Comparison of ENCODE assay signal across 20 cellular contexts in the genomic region with DNA sequence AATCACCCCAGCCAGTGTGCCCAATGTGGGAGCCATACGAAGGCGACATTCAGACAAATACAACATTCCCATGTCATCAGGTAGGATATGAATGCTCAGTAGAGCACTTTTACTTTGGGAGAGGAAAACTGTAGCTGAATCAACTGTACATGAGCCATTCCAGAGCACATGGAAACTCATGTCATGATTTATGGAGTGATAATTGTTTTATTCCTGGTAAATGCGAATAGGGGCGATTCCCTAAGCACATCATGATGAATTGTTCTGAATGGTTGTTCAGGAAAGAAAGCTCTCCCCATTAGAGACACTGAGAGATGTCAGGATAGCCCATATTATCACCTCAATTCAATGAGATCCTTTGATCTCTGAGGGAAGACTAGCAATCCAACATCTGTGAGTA.
"Had no signal": no experiment of that assay in that cellular context is flagged by ENCODE, and none has a peak within 500 bp of the region (broad histone marks: within the 10 kb centered on the region; RNA-seq: fewer than 3 reads in every experiment).

No MANE protein-coding gene starts in this region.

- H3K36me3 ChIP-seq: adrenal gland, ascending aorta, colonic mucosa, heart right ventricle, lower lobe of right lung, spleen, uterus had no signal

- H3K27ac ChIP-seq: adrenal gland, ascending aorta, colonic mucosa, dorsolateral prefrontal cortex, esophagus squamous epithelium, heart right ventricle, lower lobe of right lung, spleen, testis, uterus had no signal

- H3K4me1 ChIP-seq: adrenal gland, ascending aorta, colonic mucosa, lower lobe of right lung, spleen, testis, uterus had no signal

- DNase-seq: activated CD8-positive, alpha-beta memory T cell treated with anti-CD3 and anti-CD28 coated beads for 24 hours; activated CD8-positive, alpha-beta memory T cell treated with anti-CD3 and anti-CD28 coated beads, Interleukin-2, amount 50 U/mL, for 4 hours; activated naive CD4-positive, alpha-beta T cell; activated T-cell treated with anti-CD3 and anti-CD28 coated beads, Interleukin-2, amount 50 U/mL, for 24 hours; adrenal gland; colonic mucosa; dorsolateral prefrontal cortex; esophagus squamous epithelium; heart right ventricle; lower lobe of right lung; mesendoderm; naive thymus-derived CD4-positive, alpha-beta T cell; spleen; stimulated activated CD4-positive, alpha-beta T cell treated with anti-CD3 and anti-CD28 coated beads, Interleukin-4, amount 100 ng/mL, for 1 hour; stimulated activated naive CD4-positive, alpha-beta T cell; T-helper 9 cell; testis; trophoblast cell; uterus had no signal

- H3K4me3 ChIP-seq: adrenal gland, ascending aorta, colonic mucosa, dorsolateral prefrontal cortex, esophagus squamous epithelium, heart right ventricle, lower lobe of right lung, spleen, testis, uterus had no signal

- H3K27me3 ChIP-seq: adrenal gland, ascending aorta, colonic mucosa, esophagus squamous epithelium, heart right ventricle, spleen, testis, uterus had no signal

- H3K9me3 ChIP-seq: adrenal gland, ascending aorta, colonic mucosa, esophagus squamous epithelium, heart right ventricle, lower lobe of right lung, spleen, testis, uterus had no signal
